In genomic region chr15:62608369-62608768, GRCh38 we compare ENCODE assay signal across 26 cellular contexts.
"Had no signal": no experiment of that assay in that cellular context is flagged by ENCODE, and none has a peak within 500 bp of the region (broad histone marks: within the 10 kb centered on the region; RNA-seq: fewer than 3 reads in every experiment).

No MANE protein-coding gene starts in this region.

- H3K9me3 Mint-ChIP-seq: memory B cell; mesothelial cell of epicardium; natural killer cell; stimulated activated memory B cell treated with anti-CD40 and anti-IgM and Interleukin-4, amounts not matched to agents 10 μg/mL and 1 μg/mL and 100 μg/mL, for 72 hours; stimulated activated naive CD8-positive, alpha-beta T cell treated with anti-CD3 and anti-CD28 coated beads, Interleukin-15, amount 100 ng/mL, for 72 hours had no signal

- H3K4me1 ChIP-seq: testis, upper lobe of right lung had no signal

- H3K4me3 Mint-ChIP-seq: memory B cell; mesothelial cell of epicardium; naive B cell; natural killer cell; stimulated activated memory B cell treated with anti-CD40 and anti-IgM and Interleukin-4, amounts not matched to agents 10 μg/mL and 1 μg/mL and 100 μg/mL, for 72 hours; stimulated activated naive CD8-positive, alpha-beta T cell treated with anti-CD3 and anti-CD28 coated beads, Interleukin-15, amount 100 ng/mL, for 72 hours had no signal

- H3K36me3 Mint-ChIP-seq: memory B cell; mesothelial cell of epicardium; naive B cell; natural killer cell; stimulated activated memory B cell treated with anti-CD40 and anti-IgM and Interleukin-4, amounts not matched to agents 10 μg/mL and 1 μg/mL and 100 μg/mL, for 72 hours had no signal

- H3K4me3 ChIP-seq: heart left ventricle, left ventricle myocardium inferior, lung, ovary, skin epidermis, testis, thyroid gland, upper lobe of right lung had no signal

- H3K27me3 Mint-ChIP-seq: progenitor cell of endocrine pancreas had no signal

- ATAC-seq: heart left ventricle; natural killer cell; right cardiac atrium; sciatic nerve; stimulated activated memory B cell treated with anti-CD40 and anti-IgM and Interleukin-4, amounts not matched to agents 10 μg/mL and 1 μg/mL and 100 μg/mL, for 72 hours; stimulated activated naive CD8-positive, alpha-beta T cell treated with anti-CD3 and anti-CD28 coated beads, Interleukin-15, amount 100 ng/mL, for 72 hours; upper lobe of right lung had no signal

- H3K27ac ChIP-seq: heart left ventricle, left ventricle myocardium inferior, ovary, skin epidermis, testis, thyroid gland, upper lobe of right lung had no signal

- H3K27me3 ChIP-seq: heart left ventricle, ovary, testis, thyroid gland, upper lobe of right lung had no signal

- H3K9me3 ChIP-seq: heart left ventricle, left ventricle myocardium inferior, ovary, testis, thyroid gland, upper lobe of right lung had no signal

- H3K4me1 Mint-ChIP-seq: memory B cell; naive B cell; natural killer cell; stimulated activated memory B cell treated with anti-CD40 and anti-IgM and Interleukin-4, amounts not matched to agents 10 μg/mL and 1 μg/mL and 100 μg/mL, for 72 hours; stimulated activated naive CD8-positive, alpha-beta T cell treated with anti-CD3 and anti-CD28 coated beads, Interleukin-15, amount 100 ng/mL, for 72 hours had no signal

- DNase-seq: heart left ventricle; hypothalamus; islet precursor cell; left ventricle myocardium inferior; naive B cell; natural killer cell; ovary; retina; right cardiac atrium; stimulated activated CD4-positive, alpha-beta T cell treated with anti-CD3 and anti-CD28 coated beads, Interleukin-12 subunit alpha, Interleukin-12 subunit beta, amount 100 ng/mL, for 4 hours; stimulated activated CD4-positive, alpha-beta T cell treated with anti-CD3 and anti-CD28 coated beads, Interleukin-2, amount 100 ng/mL, for 48 hours; stimulated activated CD4-positive, alpha-beta T cell treated with anti-CD3 and anti-CD28 coated beads, Interleukin-4, amount 100 ng/mL, for 4 hours; stimulated activated CD8-positive, alpha-beta memory T cell treated with anti-CD3 and anti-CD28 coated beads, Interleukin-4, amount 100 ng/mL, for 48 hours; stimulated activated naive CD4-positive, alpha-beta T cell treated with Interleukin-2 at 50 U/mL for 16 hours; stimulated activated naive CD8-positive, alpha-beta T cell treated with anti-CD3 and anti-CD28 coated beads, Interleukin-15, amount 100 ng/mL, for 72 hours; testis; thyroid gland; trophoblast cell; upper lobe of right lung had no signal

- H3K36me3 ChIP-seq: heart left ventricle, left ventricle myocardium inferior, ovary, thyroid gland, upper lobe of right lung had no signal

- H3K27ac Mint-ChIP-seq: memory B cell; mesothelial cell of epicardium; natural killer cell; progenitor cell of endocrine pancreas; stimulated activated memory B cell treated with anti-CD40 and anti-IgM and Interleukin-4, amounts not matched to agents 10 μg/mL and 1 μg/mL and 100 μg/mL, for 72 hours had no signal
